13 cellular contexts compared by ENCODE assay signal in genomic region chr15:86526938-86527735, GRCh38.
"Had no signal": no experiment of that assay in that cellular context is flagged by ENCODE, and none has a peak within 500 bp of the region (broad histone marks: within the 10 kb centered on the region; RNA-seq: fewer than 3 reads in every experiment).

No MANE protein-coding gene starts in this region.

- ATAC-seq: natural killer cell had no signal

- H3K4me3 ChIP-seq: skin epidermis, transverse colon had no signal

- H3K27me3 ChIP-seq: brain microvascular endothelial cell, esophagus squamous epithelium, transverse colon had no signal

- H3K36me3 ChIP-seq: brain microvascular endothelial cell, esophagus squamous epithelium, transverse colon had no signal

- H3K27ac ChIP-seq: brain microvascular endothelial cell, esophagus squamous epithelium, skin epidermis, transverse colon had no signal

- H3K4me1 ChIP-seq: esophagus squamous epithelium, transverse colon had no signal

- H3K9me3 ChIP-seq: esophagus squamous epithelium, transverse colon had no signal

- DNase-seq: activated CD4-positive, alpha-beta T cell treated with anti-CD3 and anti-CD28 coated beads, Interleukin-2, amount 50 U/mL, for 1 hour; activated naive CD8-positive, alpha-beta T cell treated with anti-CD3 and anti-CD28 coated beads for 36 hours; brain microvascular endothelial cell; effector CD8-positive, alpha-beta T cell; esophagus squamous epithelium; glutamatergic neuron; mesendoderm; natural killer cell; nucleus accumbens; stimulated activated CD4-positive, alpha-beta T cell treated with anti-CD3 and anti-CD28 coated beads, Interleukin-4, amount 100 ng/mL, for 24 hours; stimulated activated naive CD4-positive, alpha-beta T cell; transverse colon had no signal
